In genomic region chr20:57451759-57452661, GRCh38 we compare ENCODE assay signal across 12 cellular contexts.
DNase-seq lines count a peak whose midpoint lies in the region; ATAC-seq, FAIRE-seq and TF ChIP-seq lines count a peak whose summit lies in the region.
"Had no signal": no experiment of that assay in that cellular context is flagged by ENCODE, and none has a peak within 500 bp of the region (broad histone marks: within the 10 kb centered on the region; RNA-seq: fewer than 3 reads in every experiment).

No MANE protein-coding gene starts in this region.

- no peak overlapping the region for H3K4me2 ChIP-seq in PC-3 (ENCODE audit: low read length)

- H3K27me3 Mint-ChIP-seq in central memory CD8-positive, alpha-beta T cell = no peaks in the 10 kb centered on the region

- H3K4me1 Mint-ChIP-seq in central memory CD8-positive, alpha-beta T cell = peaks cover 44% of the 10 kb centered on the region

- no peaks in the 10 kb centered on the region for H3K36me3 Mint-ChIP-seq in central memory CD8-positive, alpha-beta T cell (ENCODE audit: insufficient read depth)

- intact Hi-C loops in sigmoid colon (cut with DNase I) = no loop called here
- intact Hi-C loops in PC-3 (cut with micrococcal nuclease) = no loop called here
- intact Hi-C loops in posterior vena cava (cut with DNase I) = no loop called here

- H3K36me3 ChIP-seq in sigmoid colon = no peaks in the 10 kb centered on the region
- H3K36me3 ChIP-seq in PC-3 (ENCODE audit: low read depth, low read length) = no peaks in the 10 kb centered on the region

- ATAC-seq in central memory CD8-positive, alpha-beta T cell (replicated peaks; ENCODE audit: extremely low read depth, poor library complexity, severe bottlenecking) = peak; percentile 40
- ATAC-seq in PC-3 (no peak), GM21515 (IDR thresholded peaks at IDR 0.05; ENCODE audit: unreplicated experiment) (no peak)

- no peaks in the 10 kb centered on the region for H3K9me3 Mint-ChIP-seq in central memory CD8-positive, alpha-beta T cell

- H3K27me3 ChIP-seq in sigmoid colon (no peaks in the 10 kb centered on the region), PC-3 (ENCODE audit: low read length) (no peaks in the 10 kb centered on the region)

- WGBS in sigmoid colon, 2 donors = 66 to 71% methylated on average over 22 of the region's 22 CpGs

- CTCF ChIA-PET in PC-3 (lab: Charles Lee) = no interaction called here

- H3K4me1 ChIP-seq in sigmoid colon (peaks cover 0 to 42% (median 39%) of the 10 kb centered on the region in 4 donors), PC-3 (ENCODE audit: insufficient read depth, low read length) (peaks cover 20% of the 10 kb centered on the region)

- no peak overlapping the region for H3K27ac Mint-ChIP-seq in central memory CD8-positive, alpha-beta T cell (ENCODE audit: low read depth)

- H4K20me1 ChIP-seq in PC-3 (ENCODE audit: low read length) = no peaks in the 10 kb centered on the region

- H3K9me3 ChIP-seq in sigmoid colon = no peaks in the 10 kb centered on the region
- H3K9me3 ChIP-seq in PC-3 (ENCODE audit: low read length) = no peaks in the 10 kb centered on the region

- peak in 2 of 4 donors; percentile 54 to 57 for TF ChIP-seq EP300 in sigmoid colon (IDR thresholded peaks at IDR 0.05)

- no TSS peak for BruUV-seq in PC-3 (replicated peaks; lab: Mats Ljungman, UMichigan)

- H3K9me2 ChIP-seq in PC-3 (replicated peaks; ENCODE audit: low read length) = no peaks in the 10 kb centered on the region

- no peak overlapping the region for H2AFZ ChIP-seq in PC-3 (ENCODE audit: low read length)

- H3K27ac ChIP-seq in sigmoid colon (peak overlapping the region; percentile 67 to 71 (median 70)), PC-3 (ENCODE audit: low read length) (no peak overlapping the region)

- FAIRE-seq in GM19239 (lab: Jason Lieb, UNC) = peak; percentile 77
- FAIRE-seq: bronchial epithelial cell had no signal

- TF ChIP-seq POLR2A in NB4 (IDR thresholded peaks at IDR 0.05; ENCODE audit: extremely low read depth, insufficient read length) (no peak), sigmoid colon (IDR thresholded peaks at IDR 0.05) (no peak)

- TF ChIP-seq CTCF in NB4 (IDR thresholded peaks at IDR 0.05; ENCODE audit: low read depth, low read length) = no peak
- no peak for TF ChIP-seq CTCF in sigmoid colon (IDR thresholded peaks at IDR 0.05)
- no peak for TF ChIP-seq CTCF in PC-3 (conservative IDR thresholded peaks at IDR 0.05; ENCODE audit: low read depth, low read length)

- DNase-seq in GM19239 (ENCODE audit: insufficient read length, low spot score) = peak; percentile 62
- DNase-seq in NB4 (ENCODE audit: low read depth) = peak; percentile 99
- no peak for DNase-seq in central memory CD8-positive, alpha-beta T cell (ENCODE audit: low spot score in 2 of 2)
- DNase-seq in sigmoid colon = peak; percentile 88
- no peak for DNase-seq in ecto neural progenitor cell (ENCODE audit: low spot score)
- no peak for DNase-seq in PC-3
- no peak for DNase-seq in posterior vena cava (ENCODE audit: low spot score)
- DNase-seq: glutamatergic neuron, NCI-H187 treated with DMSO at 0.1 percent for 48 hours, T-helper 9 cell had no signal

- no peak overlapping the region for H3K9ac ChIP-seq in PC-3 (ENCODE audit: low read length)

- POLR2A ChIA-PET in PC-3 (lab: Charles Lee; ENCODE audit: unreplicated experiment) = no interaction called here

- no peak overlapping the region for H3K4me3 Mint-ChIP-seq in central memory CD8-positive, alpha-beta T cell

- H3F3A ChIP-seq in PC-3 (ENCODE audit: low read length, unreplicated experiment) = no peaks in the 10 kb centered on the region

- H3K79me2 ChIP-seq in PC-3 (ENCODE audit: low read length) = no peaks in the 10 kb centered on the region

- H3K4me3 ChIP-seq in NB4 (ENCODE audit: low read depth, low read length) (peak overlapping the region; percentile 29), sigmoid colon (no peak overlapping the region), PC-3 (ENCODE audit: low read length) (no peak overlapping the region)

Comparison
In these comparisons a context has a peak if more than half of its experiments do, and no peak if none do; other contexts are left out.
1. DNase-seq: peak in GM19239 (single experiment), NB4 (single experiment) and sigmoid colon (single experiment); none in central memory CD8-positive, alpha-beta T cell (0 of 2), ecto neural progenitor cell (single experiment), PC-3 (single experiment) and posterior vena cava (single experiment).